30 cellular contexts compared by ENCODE assay signal in genomic region chr4:29326004-29326403, GRCh38.
"Had no signal": no experiment of that assay in that cellular context is flagged by ENCODE, and none has a peak within 500 bp of the region (broad histone marks: within the 10 kb centered on the region; RNA-seq: fewer than 3 reads in every experiment).

No MANE protein-coding gene starts in this region.

- DNase-seq: activated effector memory CD4-positive, alpha-beta T cell treated with anti-CD3 and anti-CD28 coated beads, Interleukin-2, amount 50 U/mL, for 16 hours; activated effector memory CD4-positive, alpha-beta T cell treated with Interleukin-2 at 50 U/mL for 16 hours; activated gamma-delta T cell; activated gamma-delta T cell treated with Interleukin-2 at 50 U/mL for 16 hours; activated naive CD4-positive, alpha-beta T cell; activated naive CD4-positive, alpha-beta T cell treated with anti-CD3 and anti-CD28 coated beads for 36 hours; activated naive CD4-positive, alpha-beta T cell treated with anti-CD3 and anti-CD28 coated beads, Interleukin-2, amount 10 ng/mL, durations not matched to agents 7 days and 5 days; activated naive CD4-positive, alpha-beta T cell treated with anti-CD3 and anti-CD28 coated beads, Interleukin-2, amount 50 U/mL, for 16 hours; activated naive CD4-positive, alpha-beta T cell treated with Interleukin-2 at 50 U/mL for 16 hours; activated naive CD8-positive, alpha-beta T cell treated with anti-CD3 and anti-CD28 coated beads for 36 hours; activated naive CD8-positive, alpha-beta T cell treated with anti-CD3 and anti-CD28 coated beads, Interleukin-2, amount 10 ng/mL, durations not matched to agents 7 days and 5 days; activated naive CD8-positive, alpha-beta T cell treated with anti-CD3 and anti-CD28 coated beads, Interleukin-2, amount 50 U/mL, for 24 hours; activated T-cell treated with anti-CD3 and anti-CD28 coated beads for 4 hours; activated T-cell treated with anti-CD3 and anti-CD28 coated beads, Interleukin-2, amount 50 U/mL, for 1 hour; activated T-cell treated with anti-CD3 and anti-CD28 coated beads, Interleukin-2, amount 50 U/mL, for 24 hours; activated T-cell treated with anti-CD3 and anti-CD28 coated beads, Interleukin-2, amount 50 U/mL, for 4 hours; activated T-cell treated with anti-CD3 and anti-CD28 coated beads, Interleukin-2, amount 50 U/mL, for 48 hours; activated T-cell treated with anti-CD3 and anti-CD28 coated beads, Interleukin-2, amount 50 U/mL, for 72 hours; adrenal gland; amniotic stem cell; aorta; body of pancreas; brain microvascular endothelial cell; central memory CD4-positive, alpha-beta T cell; cerebellar nuclear complex had no signal

- H3K27me3 ChIP-seq: adrenal gland, ascending aorta, body of pancreas, brain microvascular endothelial cell, breast epithelium, cardiac muscle cell had no signal

- FAIRE-seq: astrocyte, bronchial epithelial cell had no signal

- H3K9me3 ChIP-seq: adrenal gland, ascending aorta, body of pancreas, breast epithelium had no signal

- H3K4me3 ChIP-seq: adrenal gland, ascending aorta, body of pancreas, breast epithelium, cardiac muscle cell had no signal

- H3K36me3 ChIP-seq: adrenal gland, ascending aorta, brain microvascular endothelial cell, breast epithelium, cardiac muscle cell had no signal

- H3K27ac ChIP-seq: adrenal gland, ascending aorta, body of pancreas, brain microvascular endothelial cell, breast epithelium, cardiac muscle cell had no signal

- H3K4me1 ChIP-seq: adrenal gland, ascending aorta, body of pancreas, breast epithelium had no signal
